Comparison of ENCODE assay signal across 27 cellular contexts in genomic region chr11:60966867-60967266, GRCh38. TPM values are rescaled to one million over a fixed set of nuclear protein-coding genes. Genes with fewer than 3 reads are reported as not detected.
"Had no signal": no experiment of that assay in that cellular context is flagged by ENCODE, and none has a peak within 500 bp of the region (broad histone marks: within the 10 kb centered on the region; RNA-seq: fewer than 3 reads in every experiment).

No MANE protein-coding gene starts in this region.

- H3K4me1 ChIP-seq: right atrium auricular region, sigmoid colon, tibial artery, uterus had no signal

- H3K4me3 ChIP-seq: left ventricle myocardium inferior, lung, mucosa of descending colon, ovary, right atrium auricular region, sigmoid colon, spleen, suprapubic skin, thoracic aorta, tibial artery, uterus had no signal

- FAIRE-seq: keratinocyte, small intestine had no signal

- H3K27me3 ChIP-seq: ovary, right atrium auricular region, sigmoid colon, suprapubic skin, uterus had no signal

- H3K9me3 ChIP-seq: mucosa of descending colon, ovary, right atrium auricular region, sigmoid colon, suprapubic skin, thoracic aorta, uterus had no signal

- DNase-seq: hippocampal formation; kidney glomerular epithelial cell; left cardiac atrium; left ventricle myocardium inferior; mesendoderm; midbrain; mucosa of descending colon; naive thymus-derived CD4-positive, alpha-beta T cell; ovary; sigmoid colon; small intestine; spleen; stimulated activated CD4-positive, alpha-beta T cell treated with anti-CD3 and anti-CD28 coated beads, Interleukin-4, amount 100 ng/mL, for 24 hours; stimulated activated naive CD4-positive, alpha-beta T cell; trophoblast cell; uterus had no signal

- ATAC-seq: mucosa of descending colon; naive thymus-derived CD4-positive, alpha-beta T cell; natural killer cell treated with Interleukin-12 subunit alpha and Interleukin-12 subunit beta and Interleukin-15 and Interleukin-18, amount 100 ng/mL, for 72 hours; stimulated activated effector memory CD8-positive, alpha-beta T cell treated with anti-CD3 and anti-CD28 coated beads, Interleukin-12 subunit alpha, Interleukin-12 subunit beta, amount 100 ng/mL, for 72 hours had no signal

- H3K36me3 ChIP-seq: left ventricle myocardium inferior, ovary, right atrium auricular region, sigmoid colon, spleen, suprapubic skin, thoracic aorta, tibial artery, uterus had no signal

- H3K27ac ChIP-seq: left ventricle myocardium inferior, ovary, right atrium auricular region, sigmoid colon, spleen, suprapubic skin, thoracic aorta, tibial artery, uterus had no signal

RNA-seq across cellular contexts. Expression of gene CD6, which starts 4.6 kb away (rescaled TPM):
- total RNA-seq: pulmonary artery endothelial cell, renal cortical epithelial cell had no signal
- polyA plus RNA-seq: neural cell had no signal

RNA-seq across cellular contexts. Expression of gene SLC15A3, which starts 14.9 kb away (rescaled TPM):
- polyA plus RNA-seq: neural cell had no signal

RNA-seq across cellular contexts. Expression of gene TMEM132A, which starts 42.6 kb away (rescaled TPM):
- polyA plus RNA-seq: naive thymus-derived CD4-positive, alpha-beta T cell had no signal
